ENCODE assay signal across 3 cellular contexts in genomic region chr2:237922641-237923361, GRCh38.
TF ChIP-seq lines count a peak whose summit lies in the region.

No MANE protein-coding gene starts in this region.

TF ChIP-seq in A549, 52 proteins besides CTCF, POLR2A, EP300 and RAD21:
- TF ChIP-seq HDAC2 (IDR thresholded peaks at IDR 0.05) (no peak), FOSL2 (IDR thresholded peaks at IDR 0.05) (no peak), FOSL2 (CRISPR knock-in tag; IDR thresholded peaks at IDR 0.05) (0 out of 2 replicates have a peak, but pooled peaks have one; percentile 31)
TF ChIP-seq in A549: peak in this region for 1.

TF ChIP-seq in IMR-90, 13 proteins besides CTCF, POLR2A, EP300 and RAD21:
- TF ChIP-seq SMC3 (IDR thresholded peaks at IDR 0.05; ENCODE audit: low read depth, low read length) (no peak), MAZ (IDR thresholded peaks at IDR 0.05; ENCODE audit: borderline replicate concordance, low read depth, low read length) (no peak), ELK1 (IDR thresholded peaks at IDR 0.05; ENCODE audit: borderline replicate concordance, low read depth, low read length) (no peak), FOS (IDR thresholded peaks at IDR 0.05; ENCODE audit: low read depth, low read length) (no peak)

TF ChIP-seq in K562, 482 proteins besides CTCF, POLR2A, EP300 and RAD21:
- TF ChIP-seq NFXL1 (CRISPR knock-in tag; IDR thresholded peaks at IDR 0.05) (no peak), GTF3C2 (IDR thresholded peaks at IDR 0.05; ENCODE audit: borderline replicate concordance, extremely low read depth, insufficient read length) (no peak), ZNF76 (CRISPR knock-in tag; IDR thresholded peaks at IDR 0.05; ENCODE audit: borderline replicate concordance) (no peak), U2AF1 (optimal IDR thresholded peaks at IDR 0.05; ENCODE audit: low read depth, low read length) (no peak), ZSCAN32 (CRISPR knock-in tag; IDR thresholded peaks at IDR 0.05) (no peak), ETS1 (conservative IDR thresholded peaks at IDR 0.05; ENCODE audit: control insufficient read depth, low read depth, low read length) (no peak), TCF3 (CRISPR knock-in tag; IDR thresholded peaks at IDR 0.05) (no peak), HMGN3 (IDR thresholded peaks at IDR 0.05; ENCODE audit: borderline replicate concordance, extremely low read depth, insufficient read length, low read depth, low read length) (no peak), TOE1 (IDR thresholded peaks at IDR 0.05; ENCODE audit: borderline replicate concordance) (no peak), TOE1 (CRISPR knock-in tag; IDR thresholded peaks at IDR 0.05; ENCODE audit: borderline replicate concordance, low read depth) (no peak), GTF2F1 (IDR thresholded peaks at IDR 0.05; ENCODE audit: low read depth, low read length) (no peak), AFF1 (IDR thresholded peaks at IDR 0.05; ENCODE audit: low read depth in 1 of 2, partially characterized antibody in 2 of 2) (no peak), HDAC8 (tag; IDR thresholded peaks at IDR 0.05) (no peak), ELK1 (CRISPR knock-in tag; IDR thresholded peaks at IDR 0.05) (no peak), TAF1 (IDR thresholded peaks at IDR 0.05; ENCODE audit: control insufficient read depth, extremely low read depth, insufficient read depth, low read length, severe bottlenecking) (no peak), ZSCAN29 (IDR thresholded peaks at IDR 0.05) (no peak), PHF21A (IDR thresholded peaks at IDR 0.05; ENCODE audit: borderline replicate concordance, low read depth) (no peak)
- TF ChIP-seq, protein P1, sequence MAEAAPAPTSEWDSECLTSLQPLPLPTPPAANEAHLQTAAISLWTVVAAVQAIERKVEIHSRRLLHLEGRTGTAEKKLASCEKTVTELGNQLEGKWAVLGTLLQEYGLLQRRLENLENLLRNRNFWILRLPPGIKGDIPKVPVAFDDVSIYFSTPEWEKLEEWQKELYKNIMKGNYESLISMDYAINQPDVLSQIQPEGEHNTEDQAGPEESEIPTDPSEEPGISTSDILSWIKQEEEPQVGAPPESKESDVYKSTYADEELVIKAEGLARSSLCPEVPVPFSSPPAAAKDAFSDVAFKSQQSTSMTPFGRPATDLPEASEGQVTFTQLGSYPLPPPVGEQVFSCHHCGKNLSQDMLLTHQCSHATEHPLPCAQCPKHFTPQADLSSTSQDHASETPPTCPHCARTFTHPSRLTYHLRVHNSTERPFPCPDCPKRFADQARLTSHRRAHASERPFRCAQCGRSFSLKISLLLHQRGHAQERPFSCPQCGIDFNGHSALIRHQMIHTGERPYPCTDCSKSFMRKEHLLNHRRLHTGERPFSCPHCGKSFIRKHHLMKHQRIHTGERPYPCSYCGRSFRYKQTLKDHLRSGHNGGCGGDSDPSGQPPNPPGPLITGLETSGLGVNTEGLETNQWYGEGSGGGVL (CRISPR knock-in tag; IDR thresholded peaks at IDR 0.05) = no peak
- TF ChIP-seq, protein P2, sequence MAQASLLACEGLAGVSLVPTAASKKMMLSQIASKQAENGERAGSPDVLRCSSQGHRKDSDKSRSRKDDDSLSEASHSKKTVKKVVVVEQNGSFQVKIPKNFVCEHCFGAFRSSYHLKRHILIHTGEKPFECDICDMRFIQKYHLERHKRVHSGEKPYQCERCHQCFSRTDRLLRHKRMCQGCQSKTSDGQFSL (CRISPR knock-in tag; IDR thresholded peaks at IDR 0.05) = no peak
- TF ChIP-seq, protein P2 (tag; IDR thresholded peaks at IDR 0.05) = no peak
